ENCODE assay signal across 1 cellular context in genomic region chr9:3271581-3271980, GRCh38.
TF ChIP-seq lines count a peak whose summit lies in the region.

No MANE protein-coding gene starts in this region.

TF ChIP-seq in GM23338, 12 proteins besides CTCF, POLR2A, EP300 and RAD21 (continued from another document):
- TF ChIP-seq ETS1 (IDR thresholded peaks at IDR 0.05) (no peak), ZNF331 (CRISPR knock-in tag; IDR thresholded peaks at IDR 0.05; ENCODE audit: low read depth) (no peak), REST (IDR thresholded peaks at IDR 0.05; ENCODE audit: unreplicated experiment) (no peak), STAT1 (IDR thresholded peaks at IDR 0.05; ENCODE audit: unreplicated experiment) (no peak), ZNF114 (CRISPR knock-in tag; IDR thresholded peaks at IDR 0.05) (no peak), POLR2AphosphoS5 (IDR thresholded peaks at IDR 0.05; ENCODE audit: low read depth) (no peak), CREB1 (CRISPR knock-in tag; IDR thresholded peaks at IDR 0.05; ENCODE audit: low read depth) (no peak), JUNB (IDR thresholded peaks at IDR 0.05; ENCODE audit: unreplicated experiment) (no peak)
